24 cellular contexts compared by ENCODE assay signal in the genomic region with DNA sequence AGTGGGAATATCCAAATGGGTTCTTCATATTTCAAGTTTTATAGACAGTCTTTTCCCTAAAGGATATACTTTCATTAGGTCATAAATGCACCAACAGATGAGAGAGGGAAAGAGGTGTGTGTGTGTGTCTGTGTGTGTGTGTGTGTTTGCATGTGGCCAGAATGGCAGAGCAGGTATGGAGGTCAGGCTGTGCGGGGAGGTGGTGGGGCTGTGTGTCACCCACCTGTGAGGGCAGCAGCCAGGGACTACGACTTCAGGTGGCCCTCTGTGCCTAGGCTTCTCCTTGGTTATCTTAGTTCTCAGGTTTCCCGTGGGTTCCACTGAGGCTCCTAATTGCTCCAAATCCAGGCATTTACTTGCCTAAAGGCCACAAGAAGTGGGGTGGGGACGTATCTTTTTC. TPM values are rescaled to one million over a fixed set of nuclear protein-coding genes. Genes with fewer than 3 reads are reported as not detected.
"Had no signal": no experiment of that assay in that cellular context is flagged by ENCODE, and none has a peak within 500 bp of the region (broad histone marks: within the 10 kb centered on the region; RNA-seq: fewer than 3 reads in every experiment).

No MANE protein-coding gene starts in this region.

- H3K9me3 ChIP-seq: adrenal gland, SJCRH30, testis had no signal

- H3K36me3 ChIP-seq: adrenal gland, cardiac muscle cell, neural progenitor cell, SJCRH30 had no signal

- H3K4me3 ChIP-seq: adrenal gland, neural progenitor cell, SJCRH30, testis had no signal

- H3K4me1 ChIP-seq: adrenal gland, SJCRH30 had no signal

- H3K27ac ChIP-seq: adrenal gland, epithelial cell of prostate, neural progenitor cell, SJCRH30, testis had no signal

- H3K36me3 Mint-ChIP-seq: neural progenitor cell had no signal

- H3K4me3 Mint-ChIP-seq: activated CD4-positive, alpha-beta T cell treated with anti-CD3 and anti-CD28 coated beads, Interleukin-2, amount 10 ng/mL, durations not matched to agents 24 days and 14 days; activated CD8-positive, alpha-beta T cell treated with anti-CD3 and anti-CD28 coated beads, Interleukin-2, amount 10 ng/mL, durations not matched to agents 7 days and 5 days; effector memory CD8-positive, alpha-beta T cell; stimulated activated naive CD8-positive, alpha-beta T cell treated with anti-CD3 and anti-CD28 coated beads, Interleukin-15, amount 100 ng/mL, for 72 hours had no signal

- H3K27ac Mint-ChIP-seq: activated CD8-positive, alpha-beta T cell treated with anti-CD3 and anti-CD28 coated beads, Interleukin-2, amount 10 ng/mL, durations not matched to agents 7 days and 5 days; activated naive CD4-positive, alpha-beta T cell treated with anti-CD3 and anti-CD28 coated beads, Interleukin-2, amount 50 U/mL, for 72 hours; effector memory CD8-positive, alpha-beta T cell; neural progenitor cell; stimulated activated naive CD8-positive, alpha-beta T cell treated with anti-CD3 and anti-CD28 coated beads, Interleukin-15, amount 100 ng/mL, for 72 hours had no signal

- H3K27me3 ChIP-seq: SJCRH30, testis had no signal

- H3K4me1 Mint-ChIP-seq: neural progenitor cell had no signal

- ATAC-seq: activated CD8-positive, alpha-beta T cell treated with anti-CD3 and anti-CD28 coated beads, Interleukin-2, amount 10 ng/mL, durations not matched to agents 7 days and 5 days; activated naive CD4-positive, alpha-beta T cell treated with anti-CD3 and anti-CD28 coated beads, Interleukin-2, amount 50 U/mL, for 72 hours; effector memory CD8-positive, alpha-beta T cell; left lobe of liver; stimulated activated naive CD8-positive, alpha-beta T cell treated with anti-CD3 and anti-CD28 coated beads, Interleukin-15, amount 100 ng/mL, for 72 hours had no signal

- DNase-seq: activated CD4-positive, alpha-beta T cell treated with anti-CD3 and anti-CD28 coated beads, Interleukin-2, amount 10 ng/mL, durations not matched to agents 24 days and 14 days; activated CD8-positive, alpha-beta memory T cell treated with anti-CD3 and anti-CD28 coated beads, Interleukin-2, amount 50 U/mL, for 48 hours; activated CD8-positive, alpha-beta T cell treated with anti-CD3 and anti-CD28 coated beads, Interleukin-2, amount 10 ng/mL, durations not matched to agents 7 days and 5 days; activated gamma-delta T cell treated with Interleukin-2 at 50 U/mL for 16 hours; adrenal gland; dermis blood vessel endothelial cell; effector memory CD8-positive, alpha-beta T cell; foreskin melanocyte; glutamatergic neuron; kidney; naive B cell; SJCRH30; small intestine; stimulated activated CD4-positive, alpha-beta T cell treated with anti-CD3 and anti-CD28 coated beads, Interleukin-4, amount 100 ng/mL, for 1 hour; SW 1271; testis had no signal

- H3K9me3 Mint-ChIP-seq: effector memory CD8-positive, alpha-beta T cell had no signal

RNA-seq across cellular contexts. Expression of a gene that starts 14.6 kb away (rescaled TPM):
- total RNA-seq: activated CD4-positive, alpha-beta T cell treated with anti-CD3 and anti-CD28 coated beads, Interleukin-2, amount 10 ng/mL, durations not matched to agents 24 days and 14 days; activated CD8-positive, alpha-beta T cell treated with anti-CD3 and anti-CD28 coated beads, Interleukin-2, amount 10 ng/mL, durations not matched to agents 7 days and 5 days; activated naive CD4-positive, alpha-beta T cell treated with anti-CD3 and anti-CD28 coated beads, Interleukin-2, amount 50 U/mL, for 72 hours; dermis blood vessel endothelial cell; lung microvascular endothelial cell; mononuclear cell had no signal
